In the genomic region with DNA sequence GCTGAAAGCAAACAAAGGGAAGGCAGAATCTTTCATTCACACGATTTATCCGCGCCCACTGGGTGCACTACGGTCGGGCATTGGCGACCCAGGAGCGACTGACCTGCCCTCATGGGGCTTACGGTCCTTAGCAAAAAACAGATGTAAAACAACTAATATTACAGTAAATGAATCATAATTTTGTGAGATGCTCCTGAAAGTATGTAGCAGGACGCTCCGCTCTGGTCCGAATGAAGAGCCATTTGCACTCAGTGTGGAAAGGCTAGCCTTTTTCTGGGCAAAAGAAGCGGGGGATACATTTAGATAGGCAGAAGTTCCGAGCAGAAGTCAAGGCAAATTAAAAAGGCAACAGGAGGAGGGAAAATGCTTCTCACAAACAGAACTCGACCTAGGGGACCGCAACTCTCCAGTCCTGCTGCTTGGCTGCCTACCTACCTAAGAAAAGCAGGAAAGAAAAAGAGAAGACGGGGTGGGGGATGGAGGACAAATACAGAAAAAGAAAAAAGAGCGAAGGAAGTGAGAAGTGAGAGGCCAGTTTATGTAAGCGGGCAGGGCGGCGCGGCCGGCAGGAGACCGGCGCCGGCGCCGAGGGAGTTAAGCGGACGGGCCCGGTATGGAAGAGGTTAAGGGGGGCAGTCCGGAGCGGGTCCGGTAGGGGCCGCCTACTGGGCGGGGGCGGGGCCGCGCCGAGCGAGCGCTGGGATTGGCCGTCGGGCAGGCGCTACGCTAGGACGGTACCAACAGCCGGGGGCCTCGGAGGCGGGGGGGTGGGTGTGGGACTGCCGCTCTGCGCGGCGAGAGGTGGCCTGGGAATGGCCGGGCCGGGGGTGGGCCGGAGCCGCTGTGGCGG, we compare ENCODE assay signal across 8 cellular contexts. TPM values are rescaled to one million over a fixed set of nuclear protein-coding genes. Genes with fewer than 3 reads are reported as not detected.
DNase-seq lines count a peak whose midpoint lies in the region; ATAC-seq and TF ChIP-seq lines count a peak whose summit lies in the region.

A gene with protein sequence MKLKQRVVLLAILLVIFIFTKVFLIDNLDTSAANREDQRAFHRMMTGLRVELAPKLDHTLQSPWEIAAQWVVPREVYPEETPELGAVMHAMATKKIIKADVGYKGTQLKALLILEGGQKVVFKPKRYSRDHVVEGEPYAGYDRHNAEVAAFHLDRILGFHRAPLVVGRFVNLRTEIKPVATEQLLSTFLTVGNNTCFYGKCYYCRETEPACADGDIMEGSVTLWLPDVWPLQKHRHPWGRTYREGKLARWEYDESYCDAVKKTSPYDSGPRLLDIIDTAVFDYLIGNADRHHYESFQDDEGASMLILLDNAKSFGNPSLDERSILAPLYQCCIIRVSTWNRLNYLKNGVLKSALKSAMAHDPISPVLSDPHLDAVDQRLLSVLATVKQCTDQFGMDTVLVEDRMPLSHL (plus strand): TSS at position 770 of the 850 bp plus-strand sequence. CDS start 17,954 bp downstream, outside the sequence.

- ATAC-seq in GM19452 (IDR thresholded peaks at IDR 0.05; ENCODE audit: unreplicated experiment) (peak; percentile 69), HG03571 (IDR thresholded peaks at IDR 0.05; ENCODE audit: unreplicated experiment) (peak; percentile 83), right lobe of liver (peak; percentile 94 to 95 (median 94))
- ATAC-seq in activated CD8-positive, alpha-beta T cell treated with anti-CD3 and anti-CD28 coated beads for 36 hours: peak; percentile 89

- no peak for TF ChIP-seq CTCF in C4-2B (conservative IDR thresholded peaks at IDR 0.05)
- TF ChIP-seq CTCF in activated CD8-positive, alpha-beta T cell treated with anti-CD3 and anti-CD28 coated beads for 36 hours (IDR thresholded peaks at IDR 0.05): no peak
- peak in 9 of 56 donors; percentile 0 to 25 (median 8) for TF ChIP-seq CTCF in dorsolateral prefrontal cortex (IDR thresholded peaks at IDR 0.05 in 54 of 56, conservative IDR thresholded peaks at IDR 0.05 in 2 of 56; ENCODE audit: low read depth in 1 of 56, partially characterized antibody in 56 of 56)
- TF ChIP-seq CTCF in right lobe of liver (IDR thresholded peaks at IDR 0.05): no peak

- DNase-seq in NCI-H82 treated with DMSO at 0.1 percent for 48 hours (lab: John Stamatoyannopoulos, UW; ENCODE audit: unreplicated experiment): peak; percentile 82
- DNase-seq in activated CD8-positive, alpha-beta T cell treated with anti-CD3 and anti-CD28 coated beads for 36 hours: peak; percentile 91
- peak; percentile 85 to 95 (median 91) for DNase-seq in dorsolateral prefrontal cortex
- DNase-seq in right lobe of liver: peak; percentile 96 to 98 (median 98)
- peak; percentile 92 for DNase-seq in stimulated activated CD4-positive, alpha-beta T cell treated with anti-CD3 and anti-CD28 coated beads, Interleukin-4, amount 100 ng/mL, for 1 hour

- peak within 1 kb of the TSS; percentile 99 for H3K4me3 Mint-ChIP-seq in activated CD8-positive, alpha-beta T cell treated with anti-CD3 and anti-CD28 coated beads for 36 hours

- TF ChIP-seq POLR2A in right lobe of liver (IDR thresholded peaks at IDR 0.05): no peak

- no peaks in the 10 kb centered on the region for H3K9me3 Mint-ChIP-seq in activated CD8-positive, alpha-beta T cell treated with anti-CD3 and anti-CD28 coated beads for 36 hours

- H3K27ac ChIP-seq in C4-2B (peak within 1 kb of the TSS; percentile 98), dorsolateral prefrontal cortex (peak within 1 kb of the TSS in 58 of 59 donors; percentile 49 to 95 (median 86)), right lobe of liver (peak within 1 kb of the TSS; percentile 88 to 93 (median 90))

- no peaks in the 10 kb centered on the region for H3K27me3 ChIP-seq in dorsolateral prefrontal cortex
- H3K27me3 ChIP-seq in right lobe of liver: no peaks in the 10 kb centered on the region

- peaks cover 0 to 25% (median 9%) of the 10 kb centered on the region in 4 donors for H3K4me1 ChIP-seq in right lobe of liver

- POLR2A ChIA-PET in activated CD8-positive, alpha-beta T cell treated with anti-CD3 and anti-CD28 coated beads for 36 hours (lab: Charles Lee): no interaction called here

- peaks cover 2% of the 10 kb centered on the region for H3K36me3 Mint-ChIP-seq in activated CD8-positive, alpha-beta T cell treated with anti-CD3 and anti-CD28 coated beads for 36 hours (ENCODE audit: low read depth)

- WGBS in right lobe of liver (ENCODE audit: insufficient coverage, low coverage, low lambda C conversion rate, missing lambda C conversion rate): 27% methylated on average over 36 of the region's 58 CpGs

- peaks cover 30% of the 10 kb centered on the region for H3K4me1 Mint-ChIP-seq in activated CD8-positive, alpha-beta T cell treated with anti-CD3 and anti-CD28 coated beads for 36 hours (ENCODE audit: low read depth)

- H3K9me3 ChIP-seq in right lobe of liver: no peaks in the 10 kb centered on the region

- H3K36me3 ChIP-seq in right lobe of liver: no peaks in the 10 kb centered on the region

- CTCF ChIA-PET in activated CD8-positive, alpha-beta T cell treated with anti-CD3 and anti-CD28 coated beads for 36 hours (lab: Charles Lee): interaction anchor here (2.1 kb wide), 1 partner anchor 22 kb away, joined by 12 read pairs; no protein-coding TSS in a partner anchor

- intact Hi-C loops in activated CD8-positive, alpha-beta T cell treated with anti-CD3 and anti-CD28 coated beads for 36 hours (cut with micrococcal nuclease): no loop called here
- intact Hi-C loops in dorsolateral prefrontal cortex (cut with DNase I) (loop anchor here (10.0 kb wide), 1 partner anchor 269 kb away; a partner anchor contains a TSS), right lobe of liver (cut with DNase I) (no loop called here)

- H3K4me3 ChIP-seq in dorsolateral prefrontal cortex (peak within 1 kb of the TSS; percentile 72 to 99 (median 92)), right lobe of liver (peak within 1 kb of the TSS; percentile 95 to 96 (median 96))

- H3K27ac Mint-ChIP-seq in activated CD8-positive, alpha-beta T cell treated with anti-CD3 and anti-CD28 coated beads for 36 hours: peak within 1 kb of the TSS; percentile 97

- H3K27me3 Mint-ChIP-seq in activated CD8-positive, alpha-beta T cell treated with anti-CD3 and anti-CD28 coated beads for 36 hours: no peaks in the 10 kb centered on the region

RNA-seq across cellular contexts. Expression of the gene that starts here (rescaled TPM):
- 10 to 100 TPM; 34.7 to 36.1 TPM for total RNA-seq in activated CD8-positive, alpha-beta T cell treated with anti-CD3 and anti-CD28 coated beads for 36 hours
- total RNA-seq in dorsolateral prefrontal cortex (10 to 100 TPM; 36.3 to 88.4 (median 59.5) TPM), right lobe of liver (10 to 100 TPM; 14.7 to 19.6 (median 17.1) TPM)

Comparison
In these comparisons a context has a peak if more than half of its experiments do, and no peak if none do; other contexts are left out.
1. Peak in every context shown above with its lines: DNase-seq, ATAC-seq, H3K4me3 ChIP-seq and H3K27ac ChIP-seq.
2. intact Hi-C loops: an anchor here in dorsolateral prefrontal cortex (10.0 kb wide); none called in activated CD8-positive, alpha-beta T cell treated with anti-CD3 and anti-CD28 coated beads for 36 hours and right lobe of liver.